In genomic region chr4:95545526-95545925, GRCh38 we compare ENCODE assay signal across 14 cellular contexts. TPM values are rescaled to one million over a fixed set of nuclear protein-coding genes. Genes with fewer than 3 reads are reported as not detected.
DNase-seq lines count a peak whose midpoint lies in the region; ATAC-seq and TF ChIP-seq lines count a peak whose summit lies in the region.
"Had no signal": no experiment of that assay in that cellular context is flagged by ENCODE, and none has a peak within 500 bp of the region (broad histone marks: within the 10 kb centered on the region; RNA-seq: fewer than 3 reads in every experiment).

No MANE protein-coding gene starts in this region.

- H3K79me2 ChIP-seq in trophoblast cell (ENCODE audit: control insufficient read depth, insufficient read depth, low read length, poor library complexity) = peaks cover 28% of the 10 kb centered on the region

- ATAC-seq in right cardiac atrium (no peak), GM21526 (IDR thresholded peaks at IDR 0.05; ENCODE audit: low FRiP score, unreplicated experiment) (no peak)
- ATAC-seq: activated CD4-positive, alpha-beta T cell treated with anti-CD3 and anti-CD28 coated beads for 36 hours had no signal

- no peak overlapping the region for H2BK12ac ChIP-seq in trophoblast cell (ENCODE audit: low read length)

- peak overlapping the region; percentile 41 for H2BK120ac ChIP-seq in trophoblast cell (ENCODE audit: insufficient read depth, low read length, poor library complexity)

- no peak overlapping the region for H3K14ac ChIP-seq in trophoblast cell (ENCODE audit: low read length)

- no peak overlapping the region for H3K9ac ChIP-seq in trophoblast cell (ENCODE audit: low read length)

- POLR2A ChIA-PET in A673 (lab: Charles Lee; ENCODE audit: low non-redundant PET) = no interaction called here

- H3K4ac ChIP-seq in trophoblast cell (ENCODE audit: low read depth, low read length) = peak overlapping the region; percentile 82

- H2AK5ac ChIP-seq in trophoblast cell (ENCODE audit: low read length) = no peak overlapping the region

- BruUV-seq in A673 (replicated peaks; lab: Mats Ljungman, UMichigan) = no TSS peak

- no peak overlapping the region for H2BK5ac ChIP-seq in trophoblast cell (ENCODE audit: low read depth, low read length, poor library complexity)

- CTCF ChIA-PET in A673 (lab: Charles Lee) = no interaction called here

- intact Hi-C loops in right cardiac atrium (cut with DNase I) = no loop called here
- intact Hi-C loops in A673 (cut with micrococcal nuclease; ENCODE audit: unreplicated experiment) = no loop called here

- WGBS in right cardiac atrium = 56% methylated on average over 6 of the region's 6 CpGs
- no CpG with 5 or more reads among the region's 6 CpGs for WGBS in trophoblast cell (ENCODE audit: extremely low coverage, insufficient coverage, insufficient read length)

- peak overlapping the region; percentile 72 for H3K4me2 ChIP-seq in trophoblast cell (ENCODE audit: low read length)

- no peak overlapping the region for H4K91ac ChIP-seq in trophoblast cell (ENCODE audit: low read depth, low read length)

- H3K4me3 ChIP-seq in BE2C (ENCODE audit: low read depth, low read length) (peak overlapping the region; percentile 95), right cardiac atrium (ENCODE audit: low read length) (no peak overlapping the region), trophoblast cell (ENCODE audit: low read depth, low read length) (no peak overlapping the region), A673 (ENCODE audit: low read depth, low read length, poor library complexity, severe bottlenecking) (no peak overlapping the region)
- H3K4me3 ChIP-seq: suprapubic skin had no signal

- H4K8ac ChIP-seq in trophoblast cell (ENCODE audit: low read depth, low read length) = peak overlapping the region; percentile 20

- no peaks in the 10 kb centered on the region for H3K4me1 ChIP-seq in BE2C
- H3K4me1 ChIP-seq in right cardiac atrium (ENCODE audit: control insufficient read depth, insufficient read depth, low read length) = no peaks in the 10 kb centered on the region
- peaks cover 2% of the 10 kb centered on the region in 2 experiments for H3K4me1 ChIP-seq in trophoblast cell (ENCODE audit: control insufficient read depth in 1 of 2, insufficient read depth in 2 of 2, low read length in 2 of 2)
- H3K4me1 ChIP-seq in A673 (ENCODE audit: insufficient read depth, low read length, poor library complexity, severe bottlenecking) = peaks cover 3% of the 10 kb centered on the region
- H3K4me1 ChIP-seq: Peyer's patch had no signal

- DNase-seq in BE2C (peak; percentile 46), right cardiac atrium (peak in 2 of 3 donors; percentile 55 to 80), trophoblast cell (no peak), A673 (ENCODE audit: low spot score) (no peak), COR-L47 (lab: John Stamatoyannopoulos, UW) (no peak)
- no peak for DNase-seq in effector CD4-positive, alpha-beta T cell
- DNase-seq: activated CD4-positive, alpha-beta T cell treated with anti-CD3 and anti-CD28 coated beads for 36 hours; NCI-H2029 treated with DMSO at 0.1 percent for 48 hours; NCI-H774; Peyer's patch; T-helper 1 cell had no signal

- TF ChIP-seq CTCF in BE2C (IDR thresholded peaks at IDR 0.05; ENCODE audit: low read depth, low read length) (no peak), VCaP (conservative IDR thresholded peaks at IDR 0.05) (0 out of 2 replicates have a peak, but pooled peaks have one; percentile 8), A673 (conservative IDR thresholded peaks at IDR 0.05; ENCODE audit: low read depth, low read length) (no peak)

- H3K36me3 ChIP-seq in BE2C (peaks cover 29% of the 10 kb centered on the region), trophoblast cell (ENCODE audit: control insufficient read depth in 1 of 2, insufficient read depth in 2 of 2, low read length in 2 of 2) (no peaks in the 10 kb centered on the region), A673 (ENCODE audit: insufficient read depth, low read length, poor library complexity, severe bottlenecking) (no peaks in the 10 kb centered on the region)
- H3K36me3 ChIP-seq: Peyer's patch, suprapubic skin had no signal

- H3K18ac ChIP-seq in trophoblast cell (ENCODE audit: low read length) = no peak overlapping the region

- peaks cover 31% of the 10 kb centered on the region for H3K79me1 ChIP-seq in trophoblast cell (ENCODE audit: low read length)

- no peak overlapping the region for H4K12ac ChIP-seq in trophoblast cell (ENCODE audit: low read depth, low read length)

- no peak overlapping the region for H2AFZ ChIP-seq in trophoblast cell (ENCODE audit: insufficient read depth, low read length, poor library complexity)

- no peak overlapping the region for H3K23ac ChIP-seq in trophoblast cell (ENCODE audit: low read length)

- H3K27ac ChIP-seq in VCaP (no peak overlapping the region), right cardiac atrium (ENCODE audit: low read length) (no peak overlapping the region), trophoblast cell (ENCODE audit: low read depth, low read length) (no peak overlapping the region), A673 (ENCODE audit: low read depth, low read length, poor library complexity, severe bottlenecking) (no peak overlapping the region)
- H3K27ac ChIP-seq: suprapubic skin had no signal

- no peaks in the 10 kb centered on the region for H3K9me3 ChIP-seq in BE2C
- no peaks in the 10 kb centered on the region for H3K9me3 ChIP-seq in right cardiac atrium (ENCODE audit: control insufficient read depth, low read length)
- H3K9me3 ChIP-seq in trophoblast cell (ENCODE audit: insufficient read depth, low read depth, low read length) = no peaks in the 10 kb centered on the region
- no peaks in the 10 kb centered on the region for H3K9me3 ChIP-seq in A673 (ENCODE audit: low read depth, low read length, poor library complexity, severe bottlenecking)
- H3K9me3 ChIP-seq: Peyer's patch, suprapubic skin had no signal

- no peaks in the 10 kb centered on the region for H3K27me3 ChIP-seq in BE2C
- H3K27me3 ChIP-seq in right cardiac atrium (ENCODE audit: control insufficient read depth, insufficient read depth) = no peaks in the 10 kb centered on the region
- no peaks in the 10 kb centered on the region for H3K27me3 ChIP-seq in trophoblast cell (ENCODE audit: insufficient read depth, low read length)
- H3K27me3 ChIP-seq in A673 (replicated peaks; ENCODE audit: insufficient read depth, low read depth, low read length, poor library complexity) = peaks cover 25% of the 10 kb centered on the region
- H3K27me3 ChIP-seq: Peyer's patch had no signal

RNA-seq across cellular contexts. Expression of gene UNC5C, which starts 3.2 kb away (rescaled TPM):
- 35.6 TPM for polyA plus RNA-seq in BE2C (2012; ENCODE audit: insufficient read depth, insufficient read length, low read depth)
- total RNA-seq in right cardiac atrium (1 to 10 TPM; 4.0 to 8.4 (median 6.7) TPM), A673 (2021) (0.11 and 0.46 TPM in 2 replicates)
- 1.3 TPM for polyA plus RNA-seq in right cardiac atrium
- polyA plus RNA-seq in trophoblast cell (2013) = 42.6 and 46.5 TPM in 2 replicates

Comparison
In these comparisons a context has a peak if more than half of its experiments do, and no peak if none do; other contexts are left out.
1. DNase-seq: peak in BE2C (single experiment) and right cardiac atrium (2 of 3); none in trophoblast cell (0 of 2), A673 (single experiment), effector CD4-positive, alpha-beta T cell (single experiment) and COR-L47 (single experiment).